In genomic region chr10:24456319-24456718, GRCh38 we compare ENCODE assay signal across 13 cellular contexts.
A peak's percentile ranks its signal among the peaks of the same experiment; 100 is the strongest.
DNase-seq lines count a peak whose midpoint lies in the region; ATAC-seq and TF ChIP-seq lines count a peak whose summit lies in the region.
"Had no signal": no experiment of that assay in that cellular context is flagged by ENCODE, and none has a peak within 500 bp of the region (broad histone marks: within the 10 kb centered on the region; RNA-seq: fewer than 3 reads in every experiment).

No MANE protein-coding gene starts in this region.

- H3K9me3 Mint-ChIP-seq in T-helper 1 cell treated with Interleukin-12 subunit alpha and Interleukin-12 subunit beta and Interleukin-4 antibody, amounts not matched to agents 30 μg/mL and 1 μg/mL, for 36 hours = peaks cover 5% of the 10 kb centered on the region
- H3K9me3 Mint-ChIP-seq: natural killer cell treated with Interleukin-12 subunit alpha and Interleukin-12 subunit beta and Interleukin-15 and Interleukin-18, amount 100 ng/mL, for 72 hours had no signal

- no peaks in the 10 kb centered on the region for H3K27me3 ChIP-seq in left ventricle myocardium inferior (ENCODE audit: low read depth)
- no peaks in the 10 kb centered on the region for H3K27me3 ChIP-seq in suprapubic skin
- peaks cover 3% of the 10 kb centered on the region for H3K27me3 ChIP-seq in effector memory CD4-positive, alpha-beta T cell (replicated peaks; ENCODE audit: control insufficient read depth, insufficient read depth, low read length, poor library complexity, severe bottlenecking)
- no peaks in the 10 kb centered on the region for H3K27me3 ChIP-seq in HAP-1 (ENCODE audit: low read depth)
- H3K27me3 ChIP-seq: upper lobe of left lung had no signal

- H3K27ac Mint-ChIP-seq in T-helper 1 cell treated with Interleukin-12 subunit alpha and Interleukin-12 subunit beta and Interleukin-4 antibody, amounts not matched to agents 30 μg/mL and 1 μg/mL, for 36 hours = peak overlapping the region; percentile 11
- H3K27ac Mint-ChIP-seq: natural killer cell treated with Interleukin-12 subunit alpha and Interleukin-12 subunit beta and Interleukin-15 and Interleukin-18, amount 100 ng/mL, for 72 hours had no signal

- no peaks in the 10 kb centered on the region for H3K9me3 ChIP-seq in left ventricle myocardium inferior (replicated peaks)
- H3K9me3 ChIP-seq in suprapubic skin = no peaks in the 10 kb centered on the region
- H3K9me3 ChIP-seq in effector memory CD4-positive, alpha-beta T cell (ENCODE audit: control insufficient read depth, low read length) = no peaks in the 10 kb centered on the region
- H3K9me3 ChIP-seq in HAP-1 = no peaks in the 10 kb centered on the region
- H3K9me3 ChIP-seq: upper lobe of left lung had no signal

- intact Hi-C loops in left ventricle myocardium inferior (cut with micrococcal nuclease) = no loop called here

- WGBS in suprapubic skin = 38% methylated on average over 4 of the region's 4 CpGs

- H3K36me3 Mint-ChIP-seq in T-helper 1 cell treated with Interleukin-12 subunit alpha and Interleukin-12 subunit beta and Interleukin-4 antibody, amounts not matched to agents 30 μg/mL and 1 μg/mL, for 36 hours (ENCODE audit: low read depth) = peaks cover 3% of the 10 kb centered on the region
- H3K36me3 Mint-ChIP-seq: natural killer cell treated with Interleukin-12 subunit alpha and Interleukin-12 subunit beta and Interleukin-15 and Interleukin-18, amount 100 ng/mL, for 72 hours had no signal

- peaks cover 16% of the 10 kb centered on the region for H3K27me3 Mint-ChIP-seq in T-helper 1 cell treated with Interleukin-12 subunit alpha and Interleukin-12 subunit beta and Interleukin-4 antibody, amounts not matched to agents 30 μg/mL and 1 μg/mL, for 36 hours (ENCODE audit: low read depth)

- no peak overlapping the region for H3K4me3 ChIP-seq in left ventricle myocardium inferior
- no peak overlapping the region for H3K4me3 ChIP-seq in suprapubic skin
- no peak overlapping the region for H3K4me3 ChIP-seq in effector memory CD4-positive, alpha-beta T cell (ENCODE audit: insufficient read depth, low read depth, low read length, poor library complexity, severe bottlenecking)
- no peak overlapping the region for H3K4me3 ChIP-seq in HAP-1
- H3K4me3 ChIP-seq: upper lobe of left lung had no signal

- H3K27ac ChIP-seq in left ventricle myocardium inferior (replicated peaks) = peak overlapping the region; percentile 1
- H3K27ac ChIP-seq in suprapubic skin = peak overlapping the region; percentile 55
- no peak overlapping the region for H3K27ac ChIP-seq in effector memory CD4-positive, alpha-beta T cell (ENCODE audit: insufficient read depth, low read length, poor library complexity, severe bottlenecking)

- in situ Hi-C loops in HAP-1 (cut with MboI; ENCODE audit: low sequenced_read_pairs) = no loop called here

- no peak for TF ChIP-seq CTCF in left ventricle myocardium inferior (IDR thresholded peaks at IDR 0.05; ENCODE audit: borderline replicate concordance)
- TF ChIP-seq CTCF in suprapubic skin (IDR thresholded peaks at IDR 0.05) = no peak

- H3K4me1 ChIP-seq in left ventricle myocardium inferior (peaks cover 59% of the 10 kb centered on the region), suprapubic skin (peaks cover 36% of the 10 kb centered on the region), HAP-1 (peaks cover 13% of the 10 kb centered on the region)
- peaks cover 3% of the 10 kb centered on the region for H3K4me1 ChIP-seq in effector memory CD4-positive, alpha-beta T cell (ENCODE audit: control insufficient read depth, insufficient read depth, low read length, poor library complexity, severe bottlenecking)

- DNase-seq in T-helper 1 cell (no peak), astrocyte of the hippocampus (ENCODE audit: low read depth, low spot score) (peak; percentile 82), left ventricle myocardium inferior (no peak), suprapubic skin (ENCODE audit: low spot score in 2 of 2) (no peak), HAP-1 (ENCODE audit: low spot score in 2 of 2) (no peak)
- no peak for DNase-seq in effector memory CD4-positive, alpha-beta T cell
- DNase-seq: 8988T, KBM-7, NCI-H510A, upper lobe of left lung had no signal

- no peak for ATAC-seq in HG03135 (IDR thresholded peaks at IDR 0.05; ENCODE audit: unreplicated experiment)
- ATAC-seq: natural killer cell treated with Interleukin-12 subunit alpha and Interleukin-12 subunit beta and Interleukin-15 and Interleukin-18, amount 100 ng/mL, for 72 hours had no signal

- H3K36me3 ChIP-seq in left ventricle myocardium inferior (no peaks in the 10 kb centered on the region), suprapubic skin (no peaks in the 10 kb centered on the region), HAP-1 (replicated peaks) (no peaks in the 10 kb centered on the region)
- H3K36me3 ChIP-seq in effector memory CD4-positive, alpha-beta T cell (ENCODE audit: control insufficient read depth, insufficient read depth, low read length) = no peaks in the 10 kb centered on the region
- H3K36me3 ChIP-seq: upper lobe of left lung had no signal

- no peak for TF ChIP-seq POLR2A in suprapubic skin (IDR thresholded peaks at IDR 0.05)

- H3K4me3 Mint-ChIP-seq in T-helper 1 cell treated with Interleukin-12 subunit alpha and Interleukin-12 subunit beta and Interleukin-4 antibody, amounts not matched to agents 30 μg/mL and 1 μg/mL, for 36 hours = no peak overlapping the region
- H3K4me3 Mint-ChIP-seq: natural killer cell treated with Interleukin-12 subunit alpha and Interleukin-12 subunit beta and Interleukin-15 and Interleukin-18, amount 100 ng/mL, for 72 hours had no signal

- TF ChIP-seq EP300 in suprapubic skin (IDR thresholded peaks at IDR 0.05) = no peak

- H3K4me1 Mint-ChIP-seq in T-helper 1 cell treated with Interleukin-12 subunit alpha and Interleukin-12 subunit beta and Interleukin-4 antibody, amounts not matched to agents 30 μg/mL and 1 μg/mL, for 36 hours (ENCODE audit: low read depth) = peaks cover 12% of the 10 kb centered on the region
